19 cellular contexts compared by ENCODE assay signal in genomic region chr21:42067531-42068255, GRCh38. TPM values are rescaled to one million over a fixed set of nuclear protein-coding genes. Genes with fewer than 3 reads are reported as not detected.
"Had no signal": no experiment of that assay in that cellular context is flagged by ENCODE, and none has a peak within 500 bp of the region (broad histone marks: within the 10 kb centered on the region; RNA-seq: fewer than 3 reads in every experiment).

No MANE protein-coding gene starts in this region.

- H3K4me1 ChIP-seq: parathyroid adenoma had no signal

- H3K4me3 ChIP-seq: coronary artery, lung had no signal

- H3K27ac ChIP-seq: brain microvascular endothelial cell, coronary artery, neutrophil, parathyroid adenoma had no signal

- H3K4me3 Mint-ChIP-seq: activated CD4-positive, alpha-beta memory T cell treated with anti-CD3 and anti-CD28 coated beads for 36 hours; activated CD8-positive, alpha-beta memory T cell treated with anti-CD3 and anti-CD28 coated beads, Interleukin-2, amount 10 ng/mL, durations not matched to agents 7 days and 5 days; activated naive CD4-positive, alpha-beta T cell treated with anti-CD3 and anti-CD28 coated beads for 36 hours; activated naive CD8-positive, alpha-beta T cell treated with anti-CD3 and anti-CD28 coated beads, Interleukin-2, amount 50 U/mL, for 24 hours; central memory CD8-positive, alpha-beta T cell; T-helper 17 cell had no signal

- DNase-seq: activated CD4-positive, alpha-beta memory T cell treated with anti-CD3 and anti-CD28 coated beads for 36 hours; activated CD8-positive, alpha-beta memory T cell treated with anti-CD3 and anti-CD28 coated beads, Interleukin-2, amount 10 ng/mL, durations not matched to agents 7 days and 5 days; activated naive CD4-positive, alpha-beta T cell treated with anti-CD3 and anti-CD28 coated beads for 36 hours; activated naive CD8-positive, alpha-beta T cell treated with anti-CD3 and anti-CD28 coated beads, Interleukin-2, amount 50 U/mL, for 24 hours; brain microvascular endothelial cell; hypothalamus; islet precursor cell; stimulated activated naive CD4-positive, alpha-beta T cell; T-helper 17 cell had no signal

- H3K27ac Mint-ChIP-seq: activated CD4-positive, alpha-beta memory T cell treated with anti-CD3 and anti-CD28 coated beads for 36 hours; activated CD8-positive, alpha-beta memory T cell treated with anti-CD3 and anti-CD28 coated beads, Interleukin-2, amount 10 ng/mL, durations not matched to agents 7 days and 5 days; activated naive CD4-positive, alpha-beta T cell treated with anti-CD3 and anti-CD28 coated beads for 36 hours; activated naive CD8-positive, alpha-beta T cell treated with anti-CD3 and anti-CD28 coated beads, Interleukin-2, amount 50 U/mL, for 24 hours; activated T-helper 2 cell treated with anti-CD3 and anti-CD28 coated beads, Interferon-gamma antibody, Interleukin-2, Interleukin-4, amounts not matched to agents 10 μg/mL and 5 μg/mL and 100 μg/mL, durations not matched to agents 14 hours and 24 hours and 36 hours had no signal

- H3K9ac ChIP-seq: parathyroid adenoma had no signal

- H3K36me3 ChIP-seq: brain microvascular endothelial cell, neutrophil had no signal

- ATAC-seq: activated CD8-positive, alpha-beta memory T cell treated with anti-CD3 and anti-CD28 coated beads, Interleukin-2, amount 10 ng/mL, durations not matched to agents 7 days and 5 days; activated naive CD8-positive, alpha-beta T cell treated with anti-CD3 and anti-CD28 coated beads, Interleukin-2, amount 50 U/mL, for 24 hours; left lobe of liver; T-helper 17 cell had no signal

- H3K36me3 Mint-ChIP-seq: activated CD4-positive, alpha-beta memory T cell treated with anti-CD3 and anti-CD28 coated beads for 36 hours; activated CD8-positive, alpha-beta memory T cell treated with anti-CD3 and anti-CD28 coated beads, Interleukin-2, amount 10 ng/mL, durations not matched to agents 7 days and 5 days had no signal

- H3K9me3 ChIP-seq: neutrophil had no signal

- H3K79me2 ChIP-seq: parathyroid adenoma had no signal

- H3K27me3 Mint-ChIP-seq: activated CD4-positive, alpha-beta memory T cell treated with anti-CD3 and anti-CD28 coated beads for 36 hours; activated naive CD8-positive, alpha-beta T cell treated with anti-CD3 and anti-CD28 coated beads, Interleukin-2, amount 50 U/mL, for 24 hours had no signal

- H3K9me3 Mint-ChIP-seq: activated CD4-positive, alpha-beta memory T cell treated with anti-CD3 and anti-CD28 coated beads for 36 hours; activated naive CD4-positive, alpha-beta T cell treated with anti-CD3 and anti-CD28 coated beads for 36 hours; activated naive CD8-positive, alpha-beta T cell treated with anti-CD3 and anti-CD28 coated beads, Interleukin-2, amount 50 U/mL, for 24 hours; activated T-helper 2 cell treated with anti-CD3 and anti-CD28 coated beads, Interferon-gamma antibody, Interleukin-2, Interleukin-4, amounts not matched to agents 10 μg/mL and 5 μg/mL and 100 μg/mL, durations not matched to agents 14 hours and 24 hours and 36 hours; central memory CD8-positive, alpha-beta T cell had no signal

- H2AFZ ChIP-seq: parathyroid adenoma had no signal

RNA-seq across cellular contexts. Expression of gene UMODL1, which starts 3.4 kb away (rescaled TPM):
- total RNA-seq: activated CD4-positive, alpha-beta memory T cell treated with anti-CD3 and anti-CD28 coated beads for 36 hours; activated naive CD4-positive, alpha-beta T cell treated with anti-CD3 and anti-CD28 coated beads for 36 hours; activated T-helper 2 cell treated with anti-CD3 and anti-CD28 coated beads, Interferon-gamma antibody, Interleukin-2, Interleukin-4, amounts not matched to agents 10 μg/mL and 5 μg/mL and 100 μg/mL, durations not matched to agents 14 hours and 24 hours and 36 hours; frontal cortex; ureter had no signal
- polyA plus RNA-seq: aorta had no signal
